ENCODE assay signal across 1 cellular context in the genomic region with DNA sequence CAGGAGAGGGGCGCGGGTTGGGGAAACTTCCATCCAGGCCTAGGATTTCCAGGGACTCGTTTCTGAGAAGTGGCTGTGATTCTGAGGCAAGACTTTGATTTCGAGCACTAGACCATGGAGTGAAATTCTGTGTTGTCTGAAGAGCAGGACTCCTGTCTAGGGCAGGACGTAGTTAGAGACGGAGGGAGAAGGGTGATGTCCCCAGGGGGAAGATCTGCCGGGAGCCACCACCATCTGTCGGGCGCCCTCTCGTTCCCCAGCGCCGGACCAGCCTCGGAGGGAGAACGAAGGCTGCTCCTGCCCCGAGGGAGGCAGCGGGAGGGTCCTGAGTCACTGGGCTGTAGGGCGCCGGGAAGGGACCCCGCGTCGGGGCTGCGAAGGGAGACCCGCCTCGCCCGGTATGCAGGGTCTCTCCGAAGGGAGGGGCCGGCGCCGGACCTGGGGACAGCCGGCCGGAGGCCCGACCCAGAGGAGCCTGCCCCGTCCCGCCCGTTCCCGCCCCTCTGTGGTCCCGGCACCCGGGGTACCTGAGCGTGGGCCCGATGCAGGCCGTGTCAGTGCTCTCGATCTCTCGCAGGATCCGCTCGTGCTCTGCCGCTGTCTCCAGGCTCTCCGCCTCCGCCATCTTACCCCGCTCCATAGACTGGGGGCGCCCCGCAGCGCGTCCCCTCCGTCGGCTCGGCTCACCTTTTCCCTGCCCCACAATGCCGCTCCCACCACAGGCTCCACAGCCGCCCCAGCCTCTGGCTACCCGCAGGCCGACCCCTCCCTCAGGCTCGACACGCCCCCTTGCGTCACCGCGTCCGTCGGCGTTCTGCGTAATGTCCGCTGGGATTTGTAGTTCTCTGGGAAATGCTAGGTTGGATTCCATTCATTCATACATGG.
TF ChIP-seq lines count a peak whose summit lies in the region.

TSS of gene EXOC6B (minus strand) at position 763 of the 885 bp plus-strand sequence.

TF ChIP-seq in GM12878, 131 proteins besides CTCF, POLR2A, EP300 and RAD21 (continued from another document):
- no peak for TF ChIP-seq KAT2A (conservative IDR thresholded peaks at IDR 0.05; ENCODE audit: control insufficient read depth, low read depth, low read length)
- no peak for TF ChIP-seq JUNB (IDR thresholded peaks at IDR 0.05)
- TF ChIP-seq, protein P1, sequence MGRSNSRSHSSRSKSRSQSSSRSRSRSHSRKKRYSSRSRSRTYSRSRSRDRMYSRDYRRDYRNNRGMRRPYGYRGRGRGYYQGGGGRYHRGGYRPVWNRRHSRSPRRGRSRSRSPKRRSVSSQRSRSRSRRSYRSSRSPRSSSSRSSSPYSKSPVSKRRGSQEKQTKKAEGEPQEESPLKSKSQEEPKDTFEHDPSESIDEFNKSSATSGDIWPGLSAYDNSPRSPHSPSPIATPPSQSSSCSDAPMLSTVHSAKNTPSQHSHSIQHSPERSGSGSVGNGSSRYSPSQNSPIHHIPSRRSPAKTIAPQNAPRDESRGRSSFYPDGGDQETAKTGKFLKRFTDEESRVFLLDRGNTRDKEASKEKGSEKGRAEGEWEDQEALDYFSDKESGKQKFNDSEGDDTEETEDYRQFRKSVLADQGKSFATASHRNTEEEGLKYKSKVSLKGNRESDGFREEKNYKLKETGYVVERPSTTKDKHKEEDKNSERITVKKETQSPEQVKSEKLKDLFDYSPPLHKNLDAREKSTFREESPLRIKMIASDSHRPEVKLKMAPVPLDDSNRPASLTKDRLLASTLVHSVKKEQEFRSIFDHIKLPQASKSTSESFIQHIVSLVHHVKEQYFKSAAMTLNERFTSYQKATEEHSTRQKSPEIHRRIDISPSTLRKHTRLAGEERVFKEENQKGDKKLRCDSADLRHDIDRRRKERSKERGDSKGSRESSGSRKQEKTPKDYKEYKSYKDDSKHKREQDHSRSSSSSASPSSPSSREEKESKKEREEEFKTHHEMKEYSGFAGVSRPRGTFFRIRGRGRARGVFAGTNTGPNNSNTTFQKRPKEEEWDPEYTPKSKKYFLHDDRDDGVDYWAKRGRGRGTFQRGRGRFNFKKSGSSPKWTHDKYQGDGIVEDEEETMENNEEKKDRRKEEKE (IDR thresholded peaks at IDR 0.05) = no peak
- 0 out of 2 replicates have a peak, but pooled peaks have one; percentile 39 for TF ChIP-seq DPF2 (IDR thresholded peaks at IDR 0.05)
- TF ChIP-seq LARP7 (IDR thresholded peaks at IDR 0.05) = peak; percentile 22; the same call in 1 of the 2 replicates
- TF ChIP-seq CREM (IDR thresholded peaks at IDR 0.05; ENCODE audit: low read depth) = peak; percentile 97
- TF ChIP-seq, protein P2, sequence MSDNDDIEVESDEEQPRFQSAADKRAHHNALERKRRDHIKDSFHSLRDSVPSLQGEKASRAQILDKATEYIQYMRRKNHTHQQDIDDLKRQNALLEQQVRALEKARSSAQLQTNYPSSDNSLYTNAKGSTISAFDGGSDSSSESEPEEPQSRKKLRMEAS (IDR thresholded peaks at IDR 0.05; ENCODE audit: low read depth, low read length) = no peak
- TF ChIP-seq BHLHE40 (IDR thresholded peaks at IDR 0.05; ENCODE audit: borderline replicate concordance in 1 of 2, low read depth in 2 of 2, low read length in 1 of 2) = peak in 1 of 2 experiments; percentile 62; a peak in 2 of 4 replicates
- peak; percentile 55 for TF ChIP-seq GATAD2B (conservative IDR thresholded peaks at IDR 0.05; ENCODE audit: low read depth)
- 0 out of 2 replicates have a peak, but pooled peaks have one; percentile 15 for TF ChIP-seq PAX5 (IDR thresholded peaks at IDR 0.05; ENCODE audit: borderline replicate concordance, low read depth, low read length)
- TF ChIP-seq SIX5 (IDR thresholded peaks at IDR 0.05; ENCODE audit: low read depth, low read length, severe bottlenecking) = peak; percentile 91
